In the genomic region with DNA sequence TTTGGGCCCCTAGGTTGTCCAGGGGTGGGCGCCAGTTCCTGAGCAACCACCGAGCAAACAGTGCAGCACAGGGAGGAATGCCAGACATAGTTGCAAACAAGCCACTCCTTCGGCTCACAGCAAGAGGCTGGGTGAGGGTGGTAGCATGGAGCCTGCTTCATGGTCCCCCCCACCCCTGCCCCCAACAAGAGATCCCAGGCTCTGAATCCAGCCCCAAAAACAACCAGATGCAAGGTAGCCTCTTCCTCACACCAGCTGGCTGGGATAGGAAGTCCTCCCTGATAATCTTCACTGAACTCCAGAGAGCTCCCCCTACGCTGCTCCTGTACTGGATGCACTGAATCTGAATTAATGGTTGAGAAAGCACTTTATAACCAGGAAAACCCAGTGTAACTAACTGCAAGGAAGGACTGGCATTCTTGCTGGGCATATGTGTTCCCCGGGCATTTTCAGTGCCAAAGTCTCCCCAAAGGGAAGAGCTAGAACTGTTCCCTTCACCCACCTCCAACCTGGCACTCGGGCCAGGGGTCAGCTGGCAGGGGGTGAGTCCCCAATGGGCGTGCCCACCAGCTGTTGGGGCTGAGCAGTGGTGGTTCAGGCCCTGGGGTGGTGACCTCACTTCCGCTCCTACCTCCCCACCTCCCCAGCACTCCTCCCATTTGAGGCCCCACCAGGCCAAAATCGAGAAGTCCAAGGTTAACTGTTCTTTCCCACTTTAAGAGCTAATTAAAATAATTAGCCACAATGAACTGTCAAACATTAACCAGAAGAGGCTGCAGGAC, we compare ENCODE assay signal across 8 cellular contexts. TPM values are rescaled to one million over a fixed set of nuclear protein-coding genes. Genes with fewer than 3 reads are reported as not detected.
DNase-seq lines count a peak whose midpoint lies in the region; ATAC-seq, FAIRE-seq and TF ChIP-seq lines count a peak whose summit lies in the region.

No MANE protein-coding gene starts in this region.

- H3K27ac ChIP-seq in C4-2B (peak overlapping the region; percentile 78), K562 (ENCODE audit: extremely low read depth, low read depth, low read length) (peak overlapping the region; percentile 96), lung (ENCODE audit: low read depth in 1 of 2, low read length in 1 of 2) (peak overlapping the region in 1 of 2 donors; percentile 79)

- H3K4me2 ChIP-seq in K562 (ENCODE audit: insufficient read depth, low read length): peak overlapping the region; percentile 87

- H2AFZ ChIP-seq in K562 (ENCODE audit: low read depth, low read length): 0 out of 2 replicates have a peak overlapping the region, but pooled peaks have one; percentile 14

- no peaks in the 10 kb centered on the region for H3K9me1 ChIP-seq in K562 (ENCODE audit: control insufficient read depth, insufficient read depth, low read length)

- H3K9me3 ChIP-seq in K562 (replicated peaks; ENCODE audit: control insufficient read depth, insufficient read depth, low read depth, low read length) (no peaks in the 10 kb centered on the region), lung (ENCODE audit: control insufficient read depth in 2 of 2, insufficient read depth in 1 of 2, low read length in 1 of 2) (peaks cover 0 to 4% of the 10 kb centered on the region in 2 donors)

- CTCF ChIA-PET in K562 (lab: Yijun Ruan, JAX; ENCODE audit: low intra/inter-chr PET ratio): no interaction called here

- TF ChIP-seq RAD21 in K562 (CRISPR knock-in tag; conservative IDR thresholded peaks at IDR 0.05 in 1 of 2, IDR thresholded peaks at IDR 0.05 in 1 of 2): no peak

- H3K27me3 ChIP-seq in K562 (ENCODE audit: control insufficient read depth in 2 of 2, insufficient read depth in 2 of 2, low read length in 2 of 2) (no peaks in the 10 kb centered on the region), lung (ENCODE audit: control insufficient read depth, insufficient read depth) (no peaks in the 10 kb centered on the region)

- peaks cover 62% of the 10 kb centered on the region for H3K79me2 ChIP-seq in K562 (ENCODE audit: control insufficient read depth, insufficient read depth, low read length)

- H4K20me1 ChIP-seq in K562 (replicated peaks; ENCODE audit: control insufficient read depth, insufficient read depth, low read length): peaks cover 29% of the 10 kb centered on the region

- TF ChIP-seq CTCF in C4-2B (conservative IDR thresholded peaks at IDR 0.05) (no peak; the same call in 1 of the 2 replicates), K562 (IDR thresholded peaks at IDR 0.05 in 2 of 3, conservative IDR thresholded peaks at IDR 0.05 in 1 of 3; ENCODE audit: insufficient read depth in 2 of 3, low read depth in 1 of 3, low read length in 3 of 3) (0 out of 6 replicates have a peak, but pooled peaks of 1 of the 3 experiments have one; percentile 8), lung (IDR thresholded peaks at IDR 0.05; ENCODE audit: control extremely low read depth, extremely low read depth) (no peak)

- intact Hi-C loops in K562 (cut with micrococcal nuclease): no loop called here

- ATAC-seq in GM18867 (IDR thresholded peaks at IDR 0.05; ENCODE audit: unreplicated experiment) (peak; percentile 64), HG03025 (IDR thresholded peaks at IDR 0.05; ENCODE audit: low FRiP score, unreplicated experiment) (peak; percentile 47), K562 (peak; percentile 59), lung (ENCODE audit: insufficient read depth, low FRiP score) (no peak)

- no peak for TF ChIP-seq POLR2A in K562 (conservative IDR thresholded peaks at IDR 0.05)

- no peak for TF ChIP-seq EP300 in K562 (IDR thresholded peaks at IDR 0.05; ENCODE audit: low read length)

- DNase-seq in OCI-M1 (lab: John Stamatoyannopoulos, UW): peak; percentile 76
- DNase-seq in K562 (ENCODE audit: extremely low read depth in 1 of 4, low spot score in 3 of 4): peak; percentile 57 to 66 (median 60)
- no peak for DNase-seq in lung (ENCODE audit: low spot score)
- no peak for DNase-seq in NCI-H187 (lab: John Stamatoyannopoulos, UW)
- DNase-seq in amniotic stem cell (lab: John Stamatoyannopoulos, UW): no peak

- H3K36me3 ChIP-seq in K562 (ENCODE audit: control insufficient read depth, insufficient read depth, low read length) (peaks cover 14% of the 10 kb centered on the region), lung (ENCODE audit: control insufficient read depth in 2 of 2, insufficient read depth in 2 of 2, low read length in 2 of 2) (no peaks in the 10 kb centered on the region)

- H3K9ac ChIP-seq in K562 (ENCODE audit: insufficient read depth in 1 of 2, low read depth in 2 of 2, low read length in 2 of 2): peak overlapping the region; percentile 92 to 97

- H3K4me3 ChIP-seq in K562 (peak overlapping the region; percentile 71), lung (peak overlapping the region; percentile 17)

- in situ Hi-C loops in K562 (cut with MboI): no loop called here

- POLR2A ChIA-PET in K562 (lab: Yijun Ruan, JAX): interaction anchor here (0.6 to 2.9 kb wide), 4 partner anchors 10 to 14 kb away, joined by 3 to 11 read pairs (median 6); no protein-coding TSS in a partner anchor

- WGBS in K562 (ENCODE audit: insufficient coverage, low coverage, missing lambda C conversion rate): 7% methylated on average over 7 of the region's 9 CpGs
- WGBS in lung, 2 donors: 13 to 40% methylated on average over 8 to 9 of the region's 9 CpGs

- BruUV-seq in K562 (replicated peaks; lab: Mats Ljungman, UMichigan): TSS peak; percentile 29

- peaks cover 36 to 41% of the 10 kb centered on the region in 2 experiments for H3K4me1 ChIP-seq in K562 (replicated peaks in 1 of 2; ENCODE audit: control insufficient read depth in 2 of 2, insufficient read depth in 2 of 2, low read length in 2 of 2)
- peaks cover 0 to 2% of the 10 kb centered on the region in 2 donors for H3K4me1 ChIP-seq in lung (ENCODE audit: control insufficient read depth in 2 of 2, insufficient read depth in 2 of 2, low read length in 2 of 2)

- FAIRE-seq in K562 (lab: Jason Lieb, UNC): peak; percentile 26

RNA-seq across cellular contexts. Expression of a gene that starts 1.5 kb away (rescaled TPM):
- 17.7 and 35.6 TPM in 2 replicates for total RNA-seq in K562 (2011; cell fraction: chromatin; rRNA removed; ENCODE audit: low replicate concordance)
- 19.2 and 22.7 TPM in 2 replicates for total RNA-seq in K562 (2011; cell fraction: nucleolus; rRNA removed)
- total RNA-seq in K562 (2011; cell fraction: nucleoplasm; rRNA removed): 24.8 and 30.9 TPM in 2 replicates
- total RNA-seq in K562 (2014; rRNA removed): 28.6 and 41.1 TPM in 2 replicates
- total RNA-seq in K562 (2014; rRNA removed; fragmentation: Illumina TruSeq; extraction: Trizol): 17.6 and 18.3 TPM in 2 replicates
- 24.8 and 26.3 TPM in 2 replicates for total RNA-seq in K562 (2015; rRNA removed; fragmentation: Illumina TruSeq; extraction: Trizol)
- total RNA-seq in K562 (2021): 43.9 and 47.7 TPM in 2 replicates
- 29.2 and 33.4 TPM in 2 replicates for polyA plus RNA-seq in K562 (2011; rRNA removed)
- polyA plus RNA-seq in K562 (2011; cell fraction: cytosol; rRNA removed): 39.7 and 49.3 TPM in 2 replicates
- 24.3 and 33.0 TPM in 2 replicates for polyA plus RNA-seq in K562 (2011; cell fraction: nucleus; rRNA removed)
- polyA plus RNA-seq in K562 (2012): 38.6 and 52.6 TPM in 2 replicates
- 50.7 and 55.8 TPM in 2 replicates for polyA plus RNA-seq in K562 (2014; fragmentation: Illumina TruSeq; extraction: Trizol)
- polyA plus RNA-seq in K562 (2014; fragmentation: Nextera tagmentation; extraction: Ambion mirVana): 1 to 10 TPM; 5.9 to 7.3 TPM
- 25.2 and 28.4 TPM in 2 replicates for polyA plus RNA-seq in K562 (2014; rRNA removed)
- 35.0 and 38.5 TPM in 2 replicates for polyA minus RNA-seq in K562 (2011; rRNA and poly(A)+ RNA removed)
- polyA minus RNA-seq in K562 (2011; cell fraction: cytosol; rRNA and poly(A)+ RNA removed): 38.8 and 40.9 TPM in 2 replicates
- 8.9 and 10.8 TPM in 2 replicates for polyA minus RNA-seq in K562 (2011; cell fraction: nucleus; rRNA and poly(A)+ RNA removed)
- total RNA-seq in lung: 10 to 100 TPM; 12.6 to 20.2 TPM
- polyA plus RNA-seq in lung: 10 to 100 TPM in 1 of 2 donors, 1 to 10 TPM in 1; 5.9 to 24.5 TPM

RNA-seq across cellular contexts. Expression of a gene that starts 56.8 kb away (rescaled TPM):
- total RNA-seq in K562 (2011; cell fraction: chromatin; rRNA removed; ENCODE audit: low replicate concordance): 25.4 and 35.9 TPM in 2 replicates
- total RNA-seq in K562 (2011; cell fraction: nucleolus; rRNA removed): 14.5 and 20.4 TPM in 2 replicates
- 21.5 and 24.0 TPM in 2 replicates for total RNA-seq in K562 (2011; cell fraction: nucleoplasm; rRNA removed)
- total RNA-seq in K562 (2014; rRNA removed) (59.9 and 65.0 TPM in 2 replicates), K562 (2014; rRNA removed; fragmentation: Illumina TruSeq; extraction: Trizol) (101 and 107 TPM in 2 replicates), K562 (2015; rRNA removed; fragmentation: Illumina TruSeq; extraction: Trizol) (79.9 and 91.4 TPM in 2 replicates), K562 (2021) (80.7 and 85.2 TPM in 2 replicates), lung (10 to 100 TPM; 14.4 to 35.8 TPM)
- polyA plus RNA-seq in K562 (2011; rRNA removed) (85.6 and 111 TPM in 2 replicates), K562 (2014; fragmentation: Illumina TruSeq; extraction: Trizol) (99.0 and 117 TPM in 2 replicates), K562 (2014; fragmentation: Nextera tagmentation; extraction: Ambion mirVana) (10 to 100 TPM; 51.0 to 62.0 TPM), K562 (2014; rRNA removed) (91.2 and 93.7 TPM in 2 replicates), lung (10 to 100 TPM; 27.8 to 34.6 TPM)
- 55.0 and 81.8 TPM in 2 replicates for polyA plus RNA-seq in K562 (2011; cell fraction: cytosol; rRNA removed)
- 40.3 and 74.3 TPM in 2 replicates for polyA plus RNA-seq in K562 (2011; cell fraction: nucleus; rRNA removed)
- 89.5 and 101 TPM in 2 replicates for polyA plus RNA-seq in K562 (2012)
- polyA minus RNA-seq in K562 (2011; rRNA and poly(A)+ RNA removed): 93.8 and 106 TPM in 2 replicates
- 27.8 and 34.7 TPM in 2 replicates for polyA minus RNA-seq in K562 (2011; cell fraction: cytosol; rRNA and poly(A)+ RNA removed)
- 10.8 and 24.0 TPM in 2 replicates for polyA minus RNA-seq in K562 (2011; cell fraction: nucleus; rRNA and poly(A)+ RNA removed)

Comparison
In these comparisons a context has a peak if more than half of its experiments do, and no peak if none do; other contexts are left out.
1. DNase-seq: peak in OCI-M1 (single experiment) and K562 (4 of 4); none in lung (single experiment), NCI-H187 (0 of 2) and amniotic stem cell (single experiment).